8 cellular contexts compared by ENCODE assay signal in the genomic region with DNA sequence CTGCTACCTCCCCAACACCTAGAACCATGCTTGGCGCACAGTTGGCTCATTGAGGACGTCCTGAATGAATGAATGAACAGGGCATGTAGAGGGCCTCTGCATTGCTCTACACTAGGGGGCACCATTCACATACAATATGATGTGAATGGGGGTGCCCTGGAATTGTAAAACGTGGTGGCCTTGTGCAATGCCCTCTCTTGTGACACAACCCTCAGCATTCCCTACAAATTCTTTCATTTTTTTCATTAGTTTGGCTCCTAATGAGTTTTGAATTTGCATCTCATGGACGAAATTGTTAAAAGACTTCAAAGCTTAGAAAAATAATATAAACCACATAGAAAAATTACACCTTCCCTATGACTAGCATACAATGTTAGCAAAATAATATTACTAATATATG. TPM values are rescaled to one million over a fixed set of nuclear protein-coding genes. Genes with fewer than 3 reads are reported as not detected.
DNase-seq lines count a peak whose midpoint lies in the region; ATAC-seq, FAIRE-seq and TF ChIP-seq lines count a peak whose summit lies in the region.

No MANE protein-coding gene starts in this region.

- TF ChIP-seq CTCF in uterus (IDR thresholded peaks at IDR 0.05), result no peak

- peaks cover 3% of the 10 kb centered on the region for H3K9me3 Mint-ChIP-seq in natural killer cell treated with Interleukin-12 subunit alpha and Interleukin-12 subunit beta and Interleukin-15 and Interleukin-18, amount 100 ng/mL, for 72 hours

- peaks cover 3 to 5% of the 10 kb centered on the region in 2 donors for H3K4me1 Mint-ChIP-seq in natural killer cell treated with Interleukin-12 subunit alpha and Interleukin-12 subunit beta and Interleukin-15 and Interleukin-18, amount 100 ng/mL, for 72 hours (ENCODE audit: low read depth in 2 of 2)

- H3K27me3 ChIP-seq in uterus, result no peaks in the 10 kb centered on the region

- no peaks in the 10 kb centered on the region for H3K36me3 ChIP-seq in uterus

- TF ChIP-seq POLR2A in GM12892 (IDR thresholded peaks at IDR 0.05; ENCODE audit: low read depth, low read length), result no peak
- no peak for TF ChIP-seq POLR2A in uterus (IDR thresholded peaks at IDR 0.05)

- no peaks in the 10 kb centered on the region for H3K36me3 Mint-ChIP-seq in natural killer cell treated with Interleukin-12 subunit alpha and Interleukin-12 subunit beta and Interleukin-15 and Interleukin-18, amount 100 ng/mL, for 72 hours

- peaks cover 0 to 6% of the 10 kb centered on the region in 2 donors for H3K27me3 Mint-ChIP-seq in natural killer cell treated with Interleukin-12 subunit alpha and Interleukin-12 subunit beta and Interleukin-15 and Interleukin-18, amount 100 ng/mL, for 72 hours

- no peak overlapping the region for H3K4me3 ChIP-seq in uterus

- peak; percentile 56 for ATAC-seq in GM18868 (IDR thresholded peaks at IDR 0.05; ENCODE audit: unreplicated experiment)
- ATAC-seq in SK-N-SH treated with all-trans-retinoic acid at 6 μM for 48 hours, result peak; percentile 61
- ATAC-seq in natural killer cell treated with Interleukin-12 subunit alpha and Interleukin-12 subunit beta and Interleukin-15 and Interleukin-18, amount 100 ng/mL, for 72 hours, result no peak

- DNase-seq in COLO829 (ENCODE audit: low spot score), result peak; percentile 66
- DNase-seq in HS-27A (ENCODE audit: low read depth), result peak; percentile 47
- DNase-seq in hepatic stellate cell (ENCODE audit: low spot score), result peak; percentile 31
- DNase-seq in natural killer cell treated with Interleukin-12 subunit alpha and Interleukin-12 subunit beta and Interleukin-15 and Interleukin-18, amount 100 ng/mL, for 72 hours (ENCODE audit: low spot score), result no peak
- DNase-seq in GM12892 (ENCODE audit: insufficient read length), result no peak
- DNase-seq in uterus, result no peak

- no peak overlapping the region for H3K27ac ChIP-seq in uterus

- intact Hi-C loops in uterus (cut with DNase I; ENCODE audit: low total_unique reads), result no loop called here

- no peaks in the 10 kb centered on the region for H3K9me3 ChIP-seq in uterus

- no peak overlapping the region for H3K27ac Mint-ChIP-seq in natural killer cell treated with Interleukin-12 subunit alpha and Interleukin-12 subunit beta and Interleukin-15 and Interleukin-18, amount 100 ng/mL, for 72 hours

- no peak overlapping the region for H3K4me3 Mint-ChIP-seq in natural killer cell treated with Interleukin-12 subunit alpha and Interleukin-12 subunit beta and Interleukin-15 and Interleukin-18, amount 100 ng/mL, for 72 hours

- H3K4me1 ChIP-seq in uterus, result no peaks in the 10 kb centered on the region

- FAIRE-seq in GM12892 (lab: Jason Lieb, UNC), result no peak

TF ChIP-seq in SK-N-SH treated with all-trans-retinoic acid at 6 μM for 48 hours, 23 proteins besides CTCF, POLR2A, EP300 and RAD21:
- TF ChIP-seq SNAI2 (CRISPR knock-in tag; IDR thresholded peaks at IDR 0.05), result no peak
- TF ChIP-seq ZNF565 (CRISPR knock-in tag; conservative IDR thresholded peaks at IDR 0.05; ENCODE audit: low read depth), result no peak
- TF ChIP-seq, protein P1, sequence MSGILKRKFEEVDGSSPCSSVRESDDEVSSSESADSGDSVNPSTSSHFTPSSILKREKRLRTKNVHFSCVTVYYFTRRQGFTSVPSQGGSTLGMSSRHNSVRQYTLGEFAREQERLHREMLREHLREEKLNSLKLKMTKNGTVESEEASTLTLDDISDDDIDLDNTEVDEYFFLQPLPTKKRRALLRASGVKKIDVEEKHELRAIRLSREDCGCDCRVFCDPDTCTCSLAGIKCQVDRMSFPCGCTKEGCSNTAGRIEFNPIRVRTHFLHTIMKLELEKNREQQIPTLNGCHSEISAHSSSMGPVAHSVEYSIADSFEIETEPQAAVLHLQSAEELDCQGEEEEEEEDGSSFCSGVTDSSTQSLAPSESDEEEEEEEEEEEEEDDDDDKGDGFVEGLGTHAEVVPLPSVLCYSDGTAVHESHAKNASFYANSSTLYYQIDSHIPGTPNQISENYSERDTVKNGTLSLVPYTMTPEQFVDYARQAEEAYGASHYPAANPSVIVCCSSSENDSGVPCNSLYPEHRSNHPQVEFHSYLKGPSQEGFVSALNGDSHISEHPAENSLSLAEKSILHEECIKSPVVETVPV (CRISPR knock-in tag; IDR thresholded peaks at IDR 0.05), result no peak
- TF ChIP-seq, protein P2, sequence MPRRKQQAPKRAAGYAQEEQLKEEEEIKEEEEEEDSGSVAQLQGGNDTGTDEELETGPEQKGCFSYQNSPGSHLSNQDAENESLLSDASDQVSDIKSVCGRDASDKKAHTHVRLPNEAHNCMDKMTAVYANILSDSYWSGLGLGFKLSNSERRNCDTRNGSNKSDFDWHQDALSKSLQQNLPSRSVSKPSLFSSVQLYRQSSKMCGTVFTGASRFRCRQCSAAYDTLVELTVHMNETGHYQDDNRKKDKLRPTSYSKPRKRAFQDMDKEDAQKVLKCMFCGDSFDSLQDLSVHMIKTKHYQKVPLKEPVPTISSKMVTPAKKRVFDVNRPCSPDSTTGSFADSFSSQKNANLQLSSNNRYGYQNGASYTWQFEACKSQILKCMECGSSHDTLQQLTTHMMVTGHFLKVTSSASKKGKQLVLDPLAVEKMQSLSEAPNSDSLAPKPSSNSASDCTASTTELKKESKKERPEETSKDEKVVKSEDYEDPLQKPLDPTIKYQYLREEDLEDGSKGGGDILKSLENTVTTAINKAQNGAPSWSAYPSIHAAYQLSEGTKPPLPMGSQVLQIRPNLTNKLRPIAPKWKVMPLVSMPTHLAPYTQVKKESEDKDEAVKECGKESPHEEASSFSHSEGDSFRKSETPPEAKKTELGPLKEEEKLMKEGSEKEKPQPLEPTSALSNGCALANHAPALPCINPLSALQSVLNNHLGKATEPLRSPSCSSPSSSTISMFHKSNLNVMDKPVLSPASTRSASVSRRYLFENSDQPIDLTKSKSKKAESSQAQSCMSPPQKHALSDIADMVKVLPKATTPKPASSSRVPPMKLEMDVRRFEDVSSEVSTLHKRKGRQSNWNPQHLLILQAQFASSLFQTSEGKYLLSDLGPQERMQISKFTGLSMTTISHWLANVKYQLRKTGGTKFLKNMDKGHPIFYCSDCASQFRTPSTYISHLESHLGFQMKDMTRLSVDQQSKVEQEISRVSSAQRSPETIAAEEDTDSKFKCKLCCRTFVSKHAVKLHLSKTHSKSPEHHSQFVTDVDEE (CRISPR knock-in tag; IDR thresholded peaks at IDR 0.05), result no peak
- no peak for TF ChIP-seq GLIS3 (CRISPR knock-in tag; IDR thresholded peaks at IDR 0.05)
- TF ChIP-seq ZC3H10 (CRISPR knock-in tag; IDR thresholded peaks at IDR 0.05), result no peak
- TF ChIP-seq ESRRG (CRISPR knock-in tag; IDR thresholded peaks at IDR 0.05), result no peak
- no peak for TF ChIP-seq PPARA (CRISPR knock-in tag; IDR thresholded peaks at IDR 0.05; ENCODE audit: borderline replicate concordance)
- TF ChIP-seq ZFP3 (CRISPR knock-in tag; IDR thresholded peaks at IDR 0.05), result no peak
- TF ChIP-seq, protein P3, sequence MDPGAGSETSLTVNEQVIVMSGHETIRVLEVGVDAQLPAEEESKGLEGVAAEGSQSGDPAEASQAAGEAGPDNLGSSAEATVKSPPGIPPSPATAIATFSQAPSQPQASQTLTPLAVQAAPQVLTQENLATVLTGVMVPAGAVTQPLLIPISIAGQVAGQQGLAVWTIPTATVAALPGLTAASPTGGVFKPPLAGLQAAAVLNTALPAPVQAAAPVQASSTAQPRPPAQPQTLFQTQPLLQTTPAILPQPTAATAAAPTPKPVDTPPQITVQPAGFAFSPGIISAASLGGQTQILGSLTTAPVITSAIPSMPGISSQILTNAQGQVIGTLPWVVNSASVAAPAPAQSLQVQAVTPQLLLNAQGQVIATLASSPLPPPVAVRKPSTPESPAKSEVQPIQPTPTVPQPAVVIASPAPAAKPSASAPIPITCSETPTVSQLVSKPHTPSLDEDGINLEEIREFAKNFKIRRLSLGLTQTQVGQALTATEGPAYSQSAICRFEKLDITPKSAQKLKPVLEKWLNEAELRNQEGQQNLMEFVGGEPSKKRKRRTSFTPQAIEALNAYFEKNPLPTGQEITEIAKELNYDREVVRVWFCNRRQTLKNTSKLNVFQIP (CRISPR knock-in tag; IDR thresholded peaks at IDR 0.05; ENCODE audit: borderline replicate concordance, low read depth), result no peak
- no peak for TF ChIP-seq ARNTL (CRISPR knock-in tag; IDR thresholded peaks at IDR 0.05; ENCODE audit: borderline replicate concordance, low read depth)
- no peak for TF ChIP-seq ZNF8 (CRISPR knock-in tag; IDR thresholded peaks at IDR 0.05)
- TF ChIP-seq TOX (CRISPR knock-in tag; IDR thresholded peaks at IDR 0.05; ENCODE audit: borderline replicate concordance), result no peak
- no peak for TF ChIP-seq OSR1 (CRISPR knock-in tag; IDR thresholded peaks at IDR 0.05)
- no peak for TF ChIP-seq ZFP30 (CRISPR knock-in tag; IDR thresholded peaks at IDR 0.05)
- TF ChIP-seq ISL1 (CRISPR knock-in tag; IDR thresholded peaks at IDR 0.05), result no peak
- TF ChIP-seq ZNF70 (CRISPR knock-in tag; IDR thresholded peaks at IDR 0.05), result no peak
- TF ChIP-seq TCF4 (CRISPR knock-in tag; IDR thresholded peaks at IDR 0.05; ENCODE audit: borderline replicate concordance), result no peak
- TF ChIP-seq, protein P4, sequence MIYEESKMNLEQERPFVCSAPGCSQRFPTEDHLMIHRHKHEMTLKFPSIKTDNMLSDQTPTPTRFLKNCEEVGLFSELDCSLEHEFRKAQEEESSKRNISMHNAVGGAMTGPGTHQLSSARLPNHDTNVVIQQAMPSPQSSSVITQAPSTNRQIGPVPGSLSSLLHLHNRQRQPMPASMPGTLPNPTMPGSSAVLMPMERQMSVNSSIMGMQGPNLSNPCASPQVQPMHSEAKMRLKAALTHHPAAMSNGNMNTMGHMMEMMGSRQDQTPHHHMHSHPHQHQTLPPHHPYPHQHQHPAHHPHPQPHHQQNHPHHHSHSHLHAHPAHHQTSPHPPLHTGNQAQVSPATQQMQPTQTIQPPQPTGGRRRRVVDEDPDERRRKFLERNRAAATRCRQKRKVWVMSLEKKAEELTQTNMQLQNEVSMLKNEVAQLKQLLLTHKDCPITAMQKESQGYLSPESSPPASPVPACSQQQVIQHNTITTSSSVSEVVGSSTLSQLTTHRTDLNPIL (CRISPR knock-in tag; IDR thresholded peaks at IDR 0.05; ENCODE audit: low read depth), result no peak
- no peak for TF ChIP-seq CSDC2 (CRISPR knock-in tag; IDR thresholded peaks at IDR 0.05)

RNA-seq across cellular contexts. Expression of a gene that starts 2.3 kb away (rescaled TPM):
- total RNA-seq in natural killer cell treated with Interleukin-12 subunit alpha and Interleukin-12 subunit beta and Interleukin-15 and Interleukin-18, amount 100 ng/mL, for 72 hours, result not detected
- not detected for polyA plus RNA-seq in GM12892 (2012; ENCODE audit: missing spikeins)
- 1 to 10 TPM in 2 of 4 donors, under 1 TPM in 1, not detected in 1; 0.15 to 6.2 (median 1.8) TPM for total RNA-seq in uterus

Comparison
In these comparisons a context has a peak if more than half of its experiments do, and no peak if none do; other contexts are left out.
1. DNase-seq: peak in COLO829 (single experiment), HS-27A (single experiment) and hepatic stellate cell (single experiment); none in natural killer cell treated with Interleukin-12 subunit alpha and Interleukin-12 subunit beta and Interleukin-15 and Interleukin-18, amount 100 ng/mL, for 72 hours (single experiment), GM12892 (single experiment) and uterus (0 of 2).
2. ATAC-seq: peak in GM18868 (single experiment) and SK-N-SH treated with all-trans-retinoic acid at 6 μM for 48 hours (single experiment); none in natural killer cell treated with Interleukin-12 subunit alpha and Interleukin-12 subunit beta and Interleukin-15 and Interleukin-18, amount 100 ng/mL, for 72 hours (0 of 2).